In the genomic region with DNA sequence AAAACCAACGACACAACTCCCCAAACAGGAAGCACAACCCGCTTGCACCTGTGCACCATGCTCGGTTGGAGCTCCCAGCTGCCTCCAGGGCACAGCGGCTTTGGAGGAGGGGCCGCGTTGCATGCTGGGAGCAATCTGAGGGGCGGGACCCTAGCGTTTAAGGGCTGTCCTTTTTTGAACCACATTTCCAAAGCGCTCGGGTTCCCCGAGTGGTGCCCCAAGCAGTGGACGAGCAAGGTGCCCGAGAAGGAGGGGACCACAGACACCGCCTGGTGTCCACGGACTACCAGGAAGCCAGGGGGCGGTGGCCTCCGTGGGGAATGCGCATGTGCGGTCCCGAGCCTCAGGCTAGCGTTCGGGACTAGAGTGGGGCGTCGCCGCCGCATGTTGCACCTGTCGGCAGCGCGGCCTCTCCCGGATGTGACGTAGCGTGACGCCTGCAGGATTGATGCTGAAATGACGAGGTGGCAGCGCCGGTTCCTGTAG, we compare ENCODE assay signal across 1 cellular context.
A peak's percentile ranks its signal among the peaks of the same experiment; 100 is the strongest.
TF ChIP-seq lines count a peak whose summit lies in the region.

No MANE protein-coding gene starts in this region.

TF ChIP-seq in HepG2, 621 proteins besides CTCF, POLR2A, EP300 and RAD21:
- no peak for TF ChIP-seq PAWR (CRISPR knock-in tag; IDR thresholded peaks at IDR 0.05; ENCODE audit: borderline replicate concordance)
- TF ChIP-seq, protein P1, sequence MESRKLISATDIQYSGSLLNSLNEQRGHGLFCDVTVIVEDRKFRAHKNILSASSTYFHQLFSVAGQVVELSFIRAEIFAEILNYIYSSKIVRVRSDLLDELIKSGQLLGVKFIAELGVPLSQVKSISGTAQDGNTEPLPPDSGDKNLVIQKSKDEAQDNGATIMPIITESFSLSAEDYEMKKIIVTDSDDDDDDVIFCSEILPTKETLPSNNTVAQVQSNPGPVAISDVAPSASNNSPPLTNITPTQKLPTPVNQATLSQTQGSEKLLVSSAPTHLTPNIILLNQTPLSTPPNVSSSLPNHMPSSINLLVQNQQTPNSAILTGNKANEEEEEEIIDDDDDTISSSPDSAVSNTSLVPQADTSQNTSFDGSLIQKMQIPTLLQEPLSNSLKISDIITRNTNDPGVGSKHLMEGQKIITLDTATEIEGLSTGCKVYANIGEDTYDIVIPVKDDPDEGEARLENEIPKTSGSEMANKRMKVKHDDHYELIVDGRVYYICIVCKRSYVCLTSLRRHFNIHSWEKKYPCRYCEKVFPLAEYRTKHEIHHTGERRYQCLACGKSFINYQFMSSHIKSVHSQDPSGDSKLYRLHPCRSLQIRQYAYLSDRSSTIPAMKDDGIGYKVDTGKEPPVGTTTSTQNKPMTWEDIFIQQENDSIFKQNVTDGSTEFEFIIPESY (CRISPR knock-in tag; IDR thresholded peaks at IDR 0.05): peak; percentile 82
